1 cellular context compared by ENCODE assay signal in genomic region chrX:2452317-2452784, GRCh38.
TF ChIP-seq lines count a peak whose summit lies in the region.

No MANE protein-coding gene starts in this region.

TF ChIP-seq in K562, 482 proteins besides CTCF, POLR2A, EP300 and RAD21 (continued from another document and continues in another):
- TF ChIP-seq LEF1 (IDR thresholded peaks at IDR 0.05) (no peak), FOXK2 (conservative IDR thresholded peaks at IDR 0.05 in 1 of 2, IDR thresholded peaks at IDR 0.05 in 1 of 2; ENCODE audit: low read depth in 2 of 2) (peak; percentile 69 to 86), YBX1 (IDR thresholded peaks at IDR 0.05) (no peak), FOXM1 (IDR thresholded peaks at IDR 0.05; ENCODE audit: low read depth) (peak; percentile 84), FOXM1 (CRISPR knock-in tag; IDR thresholded peaks at IDR 0.05; ENCODE audit: low read depth) (peak; percentile 28; the same call in 1 of the 2 replicates), PPARD (CRISPR knock-in tag; IDR thresholded peaks at IDR 0.05) (no peak), KDM5B (IDR thresholded peaks at IDR 0.05; ENCODE audit: insufficient replicate concordance, low read depth, low read length) (no peak), FIP1L1 (IDR thresholded peaks at IDR 0.05; ENCODE audit: low read depth, low read length, poor library complexity, severe bottlenecking) (no peak), XRCC5 (IDR thresholded peaks at IDR 0.05; ENCODE audit: low read depth, low read length) (no peak), ZNF282 (CRISPR knock-in tag; IDR thresholded peaks at IDR 0.05) (no peak), HDAC6 (IDR thresholded peaks at IDR 0.05; ENCODE audit: low read depth, low read length) (no peak), TCF7 (IDR thresholded peaks at IDR 0.05; ENCODE audit: borderline replicate concordance) (no peak), NRF1 (conservative IDR thresholded peaks at IDR 0.05 in 1 of 2, IDR thresholded peaks at IDR 0.05 in 1 of 2) (peak; percentile 81 to 86), JUN (IDR thresholded peaks at IDR 0.05; ENCODE audit: borderline replicate concordance, low read depth, low read length) (no peak), JUN (CRISPR knock-in tag; IDR thresholded peaks at IDR 0.05; ENCODE audit: borderline replicate concordance) (no peak), KAT8 (IDR thresholded peaks at IDR 0.05; ENCODE audit: low read depth) (no peak), EHMT2 (IDR thresholded peaks at IDR 0.05) (peak; percentile 87), RBM17 (IDR thresholded peaks at IDR 0.05; ENCODE audit: borderline replicate concordance, low read depth, low read length) (no peak), RUNX1 (IDR thresholded peaks at IDR 0.05; ENCODE audit: low read depth) (no peak), SOX6 (IDR thresholded peaks at IDR 0.05) (no peak), MITF (IDR thresholded peaks at IDR 0.05) (no peak), ELF2 (CRISPR knock-in tag; IDR thresholded peaks at IDR 0.05) (no peak), PML (IDR thresholded peaks at IDR 0.05; ENCODE audit: low read length) (no peak), SMARCE1 (IDR thresholded peaks at IDR 0.05) (no peak), ZBTB26 (CRISPR knock-in tag; IDR thresholded peaks at IDR 0.05) (no peak), HOXB6 (CRISPR knock-in tag; IDR thresholded peaks at IDR 0.05; ENCODE audit: borderline replicate concordance) (no peak), MLLT1 (IDR thresholded peaks at IDR 0.05) (no peak), LARP7 (IDR thresholded peaks at IDR 0.05) (no peak), RNF219 (CRISPR knock-in tag; IDR thresholded peaks at IDR 0.05) (no peak), ZNF518B (CRISPR knock-in tag; IDR thresholded peaks at IDR 0.05) (no peak), HDAC1 (IDR thresholded peaks at IDR 0.05) (no peak), CBFA2T2 (conservative IDR thresholded peaks at IDR 0.05) (no peak), PCBP2 (IDR thresholded peaks at IDR 0.05; ENCODE audit: low read depth, low read length, poor library complexity, severe bottlenecking) (no peak), ZBTB34 (CRISPR knock-in tag; IDR thresholded peaks at IDR 0.05) (no peak), ZNF395 (CRISPR knock-in tag; IDR thresholded peaks at IDR 0.05) (no peak), STAT6 (CRISPR knock-in tag; IDR thresholded peaks at IDR 0.05) (no peak), BDP1 (IDR thresholded peaks at IDR 0.05; ENCODE audit: insufficient read depth, insufficient read length) (no peak), IRF2 (CRISPR knock-in tag; IDR thresholded peaks at IDR 0.05) (no peak), E4F1 (CRISPR knock-in tag; IDR thresholded peaks at IDR 0.05; ENCODE audit: borderline replicate concordance) (no peak), ZNF232 (CRISPR knock-in tag; IDR thresholded peaks at IDR 0.05) (0 out of 2 replicates have a peak, but pooled peaks have one; percentile 32), ELF1 (tag; IDR thresholded peaks at IDR 0.05) (no peak), NKRF (IDR thresholded peaks at IDR 0.05; ENCODE audit: borderline replicate concordance) (no peak), RNF2 (IDR thresholded peaks at IDR 0.05) (peak; percentile 61), FOXA3 (CRISPR knock-in tag; conservative IDR thresholded peaks at IDR 0.05 in 1 of 2, IDR thresholded peaks at IDR 0.05 in 1 of 2) (peak in 1 of 2 experiments; percentile 91; a peak in 2 of 4 replicates)
